In the genomic region with DNA sequence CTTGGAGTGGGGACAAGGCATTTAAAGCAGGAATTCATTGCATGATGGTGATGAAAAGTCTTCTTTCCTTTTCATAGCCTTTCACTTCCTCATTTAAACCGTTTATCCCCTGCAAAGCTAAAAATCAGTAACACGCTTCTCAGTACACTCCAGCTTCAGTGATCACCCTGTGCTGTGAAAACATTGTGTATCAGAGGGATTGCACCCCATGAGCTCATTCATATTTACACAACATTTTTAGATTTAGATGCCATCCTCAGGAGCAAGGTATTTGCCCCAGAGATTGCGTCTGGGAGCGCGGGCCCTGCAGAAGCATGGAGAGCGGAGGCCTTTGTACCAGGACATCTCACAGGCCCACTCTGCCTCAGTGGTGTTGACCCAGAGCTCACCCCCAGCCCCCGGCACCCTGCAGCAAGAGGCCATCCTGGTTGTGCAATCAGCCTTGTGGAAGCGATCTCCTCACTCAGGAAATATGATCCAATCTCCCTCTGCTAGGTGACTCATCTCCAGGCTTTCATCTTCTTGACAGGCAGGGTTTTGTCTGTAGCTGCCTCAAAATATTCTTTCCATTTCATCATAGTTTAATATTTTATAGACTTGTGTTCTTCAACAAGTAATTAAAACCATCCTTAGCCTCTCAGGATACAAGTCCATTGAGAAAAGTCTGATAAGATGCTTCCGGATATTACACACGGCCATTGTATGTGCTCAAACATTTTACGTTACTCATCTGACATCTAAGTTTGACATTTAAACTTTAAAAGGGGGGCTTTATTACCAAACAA, we compare ENCODE assay signal across 8 cellular contexts. TPM values are rescaled to one million over a fixed set of nuclear protein-coding genes. Genes with fewer than 3 reads are reported as not detected.
DNase-seq lines count a peak whose midpoint lies in the region; ATAC-seq and TF ChIP-seq lines count a peak whose summit lies in the region.

No MANE protein-coding gene starts in this region.

- POLR2A ChIA-PET in activated CD8-positive, alpha-beta T cell treated with anti-CD3 and anti-CD28 coated beads, Interleukin-2, amount 10 ng/mL, durations not matched to agents 7 days and 5 days (lab: Charles Lee), result no interaction called here

- H3K36me3 Mint-ChIP-seq in activated CD8-positive, alpha-beta T cell treated with anti-CD3 and anti-CD28 coated beads, Interleukin-2, amount 10 ng/mL, durations not matched to agents 7 days and 5 days (ENCODE audit: low read depth), result no peaks in the 10 kb centered on the region

- H3K4me3 Mint-ChIP-seq in activated CD8-positive, alpha-beta T cell treated with anti-CD3 and anti-CD28 coated beads, Interleukin-2, amount 10 ng/mL, durations not matched to agents 7 days and 5 days, result no peak overlapping the region

- intact Hi-C loops in posterior vena cava (cut with DNase I), result no loop called here

- CTCF ChIA-PET in activated CD8-positive, alpha-beta T cell treated with anti-CD3 and anti-CD28 coated beads, Interleukin-2, amount 10 ng/mL, durations not matched to agents 7 days and 5 days (lab: Charles Lee), result no interaction called here

- H3K27ac Mint-ChIP-seq in activated CD8-positive, alpha-beta T cell treated with anti-CD3 and anti-CD28 coated beads, Interleukin-2, amount 10 ng/mL, durations not matched to agents 7 days and 5 days, result no peak overlapping the region

- no peaks in the 10 kb centered on the region for H3K9me3 Mint-ChIP-seq in activated CD8-positive, alpha-beta T cell treated with anti-CD3 and anti-CD28 coated beads, Interleukin-2, amount 10 ng/mL, durations not matched to agents 7 days and 5 days (ENCODE audit: insufficient read depth)

- peaks cover 2% of the 10 kb centered on the region for H3K27me3 Mint-ChIP-seq in activated CD8-positive, alpha-beta T cell treated with anti-CD3 and anti-CD28 coated beads, Interleukin-2, amount 10 ng/mL, durations not matched to agents 7 days and 5 days (ENCODE audit: low read depth)

- no peak for ATAC-seq in activated CD8-positive, alpha-beta T cell treated with anti-CD3 and anti-CD28 coated beads, Interleukin-2, amount 10 ng/mL, durations not matched to agents 7 days and 5 days

- peak; percentile 76 for DNase-seq in Daoy (ENCODE audit: low read depth)
- DNase-seq in NOMO-1 (lab: John Stamatoyannopoulos, UW; ENCODE audit: unreplicated experiment in 2 of 2), result peak; percentile 76 to 92
- DNase-seq in epithelial cell of proximal tubule (ENCODE audit: low read depth), result peak; percentile 90
- DNase-seq in posterior vena cava (ENCODE audit: low spot score), result peak; percentile 83
- DNase-seq in COR-L47 (lab: John Stamatoyannopoulos, UW), result no peak
- no peak for DNase-seq in activated CD8-positive, alpha-beta T cell treated with anti-CD3 and anti-CD28 coated beads, Interleukin-2, amount 10 ng/mL, durations not matched to agents 7 days and 5 days
- DNase-seq in stimulated activated naive CD4-positive, alpha-beta T cell (lab: John Stamatoyannopoulos, UW), result no peak
- no peak for DNase-seq in NCI-H748 treated with DMSO at 0.1 percent for 48 hours (lab: John Stamatoyannopoulos, UW)

- H3K4me1 Mint-ChIP-seq in activated CD8-positive, alpha-beta T cell treated with anti-CD3 and anti-CD28 coated beads, Interleukin-2, amount 10 ng/mL, durations not matched to agents 7 days and 5 days (ENCODE audit: low read depth), result no peaks in the 10 kb centered on the region

- TF ChIP-seq CTCF in epithelial cell of proximal tubule (conservative IDR thresholded peaks at IDR 0.05; ENCODE audit: low read depth, low read length), result no peak

- H3K4me3 ChIP-seq in epithelial cell of proximal tubule (ENCODE audit: low read depth, low read length), result no peak overlapping the region

RNA-seq across cellular contexts. Expression of gene THBS2, which starts 38.9 kb away (rescaled TPM):
- 12.5 and 16.1 TPM in 2 replicates for total RNA-seq in Daoy (2014; rRNA removed; shearing (Covaris generic))
- total RNA-seq in epithelial cell of proximal tubule (2.5 and 2.7 TPM in 2 replicates), posterior vena cava (100 to 1,000 TPM; 358 to 373 TPM)
- total RNA-seq in activated CD8-positive, alpha-beta T cell treated with anti-CD3 and anti-CD28 coated beads, Interleukin-2, amount 10 ng/mL, durations not matched to agents 7 days and 5 days, result not detected

Comparison
In these comparisons a context has a peak if more than half of its experiments do, and no peak if none do; other contexts are left out.
1. DNase-seq: peak in Daoy (single experiment), NOMO-1 (2 of 2), epithelial cell of proximal tubule (single experiment) and posterior vena cava (single experiment); none in COR-L47 (single experiment), activated CD8-positive, alpha-beta T cell treated with anti-CD3 and anti-CD28 coated beads, Interleukin-2, amount 10 ng/mL, durations not matched to agents 7 days and 5 days (single experiment), stimulated activated naive CD4-positive, alpha-beta T cell (0 of 6) and NCI-H748 treated with DMSO at 0.1 percent for 48 hours (single experiment).
2. RNA of gene THBS2, which starts 38.9 kb away (total RNA-seq): 358 to 373 TPM in posterior vena cava; 12.5 to 16.1 TPM in Daoy, 2.5 to 2.7 TPM in epithelial cell of proximal tubule and not detected in activated CD8-positive, alpha-beta T cell treated with anti-CD3 and anti-CD28 coated beads, Interleukin-2, amount 10 ng/mL, durations not matched to agents 7 days and 5 days; every median in the first group is over 10 times any median in the second.